In the genomic region with DNA sequence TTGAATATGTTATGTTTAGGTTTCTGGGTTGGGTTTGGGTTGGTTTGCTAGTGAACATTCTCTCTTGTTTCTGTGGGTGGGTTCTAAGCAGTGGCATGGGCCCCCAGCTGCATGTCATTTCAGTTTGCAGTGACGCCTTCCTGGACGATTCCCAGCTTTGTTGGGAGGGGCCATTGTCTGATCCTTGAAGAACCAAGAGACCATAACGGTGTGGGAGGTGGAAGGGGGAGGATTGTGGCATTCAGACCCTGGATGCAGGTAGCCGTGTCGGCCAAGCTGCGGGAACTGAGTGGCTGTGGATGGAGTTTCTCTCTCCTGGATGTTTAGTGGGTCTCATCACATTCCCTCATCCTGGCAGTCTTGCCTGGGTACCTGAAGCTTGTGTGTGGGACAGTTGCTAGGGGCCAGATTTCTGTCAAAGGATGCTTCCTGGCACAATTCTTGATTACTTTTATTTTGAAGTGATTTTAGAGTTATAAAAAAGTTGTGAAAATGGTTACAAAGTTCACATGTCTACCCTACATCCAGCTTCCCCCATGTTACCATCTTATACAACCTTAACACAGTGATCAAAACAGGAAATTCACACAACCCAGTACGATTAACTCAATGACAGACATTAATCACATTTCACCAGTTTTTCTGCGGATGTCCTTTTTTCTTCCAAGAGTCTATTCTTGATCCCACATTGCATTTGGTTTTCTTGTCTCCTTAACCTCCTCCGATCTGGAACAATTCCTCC, we compare ENCODE assay signal across 16 cellular contexts.
"Had no signal": no experiment of that assay in that cellular context is flagged by ENCODE, and none has a peak within 500 bp of the region (broad histone marks: within the 10 kb centered on the region; RNA-seq: fewer than 3 reads in every experiment).

No MANE protein-coding gene starts in this region.

- H3K36me3 ChIP-seq: ovary, thoracic aorta had no signal

- H3K4me3 ChIP-seq: ovary, stomach, thoracic aorta had no signal

- H3K27ac Mint-ChIP-seq: activated naive CD4-positive, alpha-beta T cell treated with anti-CD3 and anti-CD28 coated beads for 36 hours; activated T-helper 17 cell treated with anti-CD3 and anti-CD28 coated beads, Interleukin-2, amount 50 U/mL, for 72 hours; effector memory CD8-positive, alpha-beta T cell; T-cell had no signal

- DNase-seq: activated CD4-positive, alpha-beta T cell treated with anti-CD3 and anti-CD28 coated beads, Interleukin-2, amount 50 U/mL, for 1 hour; activated CD4-positive, CD25-positive, alpha-beta regulatory T cell; activated naive CD4-positive, alpha-beta T cell treated with anti-CD3 and anti-CD28 coated beads for 36 hours; activated T-cell treated with anti-CD3 and anti-CD28 coated beads for 4 hours; central memory CD4-positive, alpha-beta T cell; cortex of kidney; effector memory CD8-positive, alpha-beta T cell; erythroblast; hippocampal formation; ovary; stimulated activated CD4-positive, alpha-beta T cell treated with anti-CD3 and anti-CD28 coated beads, Interleukin-2, amount 100 ng/mL, for 48 hours; stomach; T-cell had no signal

- H3K27ac ChIP-seq: ovary, stomach, thoracic aorta had no signal

- H3K27me3 ChIP-seq: ovary, stomach had no signal

- H3K9me3 ChIP-seq: ovary, stomach, thoracic aorta had no signal

- H3K27me3 Mint-ChIP-seq: activated T-helper 17 cell treated with anti-CD3 and anti-CD28 coated beads, Interleukin-2, amount 50 U/mL, for 72 hours; effector memory CD8-positive, alpha-beta T cell; T-cell had no signal

- H3K9me3 Mint-ChIP-seq: activated T-helper 17 cell treated with anti-CD3 and anti-CD28 coated beads, Interleukin-2, amount 50 U/mL, for 72 hours; neural crest cell had no signal

- ATAC-seq: activated T-helper 17 cell treated with anti-CD3 and anti-CD28 coated beads, Interleukin-2, amount 50 U/mL, for 72 hours; effector memory CD8-positive, alpha-beta T cell; T-cell had no signal

- H3K4me3 Mint-ChIP-seq: activated naive CD4-positive, alpha-beta T cell treated with anti-CD3 and anti-CD28 coated beads for 36 hours; activated T-helper 17 cell treated with anti-CD3 and anti-CD28 coated beads, Interleukin-2, amount 50 U/mL, for 72 hours; effector memory CD8-positive, alpha-beta T cell; neural crest cell; T-cell had no signal
